In genomic region chr3:112377418-112378071, GRCh38 we compare ENCODE assay signal across 1 cellular context.
TF ChIP-seq lines count a peak whose summit lies in the region.

No MANE protein-coding gene starts in this region.

TF ChIP-seq in GM12878, 131 proteins besides CTCF, POLR2A, EP300 and RAD21:
- TF ChIP-seq, protein P1, sequence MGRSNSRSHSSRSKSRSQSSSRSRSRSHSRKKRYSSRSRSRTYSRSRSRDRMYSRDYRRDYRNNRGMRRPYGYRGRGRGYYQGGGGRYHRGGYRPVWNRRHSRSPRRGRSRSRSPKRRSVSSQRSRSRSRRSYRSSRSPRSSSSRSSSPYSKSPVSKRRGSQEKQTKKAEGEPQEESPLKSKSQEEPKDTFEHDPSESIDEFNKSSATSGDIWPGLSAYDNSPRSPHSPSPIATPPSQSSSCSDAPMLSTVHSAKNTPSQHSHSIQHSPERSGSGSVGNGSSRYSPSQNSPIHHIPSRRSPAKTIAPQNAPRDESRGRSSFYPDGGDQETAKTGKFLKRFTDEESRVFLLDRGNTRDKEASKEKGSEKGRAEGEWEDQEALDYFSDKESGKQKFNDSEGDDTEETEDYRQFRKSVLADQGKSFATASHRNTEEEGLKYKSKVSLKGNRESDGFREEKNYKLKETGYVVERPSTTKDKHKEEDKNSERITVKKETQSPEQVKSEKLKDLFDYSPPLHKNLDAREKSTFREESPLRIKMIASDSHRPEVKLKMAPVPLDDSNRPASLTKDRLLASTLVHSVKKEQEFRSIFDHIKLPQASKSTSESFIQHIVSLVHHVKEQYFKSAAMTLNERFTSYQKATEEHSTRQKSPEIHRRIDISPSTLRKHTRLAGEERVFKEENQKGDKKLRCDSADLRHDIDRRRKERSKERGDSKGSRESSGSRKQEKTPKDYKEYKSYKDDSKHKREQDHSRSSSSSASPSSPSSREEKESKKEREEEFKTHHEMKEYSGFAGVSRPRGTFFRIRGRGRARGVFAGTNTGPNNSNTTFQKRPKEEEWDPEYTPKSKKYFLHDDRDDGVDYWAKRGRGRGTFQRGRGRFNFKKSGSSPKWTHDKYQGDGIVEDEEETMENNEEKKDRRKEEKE (IDR thresholded peaks at IDR 0.05): no peak
- TF ChIP-seq MTA2 (IDR thresholded peaks at IDR 0.05; ENCODE audit: low read depth) (peak; percentile 23; the same call in 1 of the 2 replicates), ZNF687 (IDR thresholded peaks at IDR 0.05) (peak; percentile 34; the same call in 1 of the 2 replicates), FOS (IDR thresholded peaks at IDR 0.05; ENCODE audit: borderline replicate concordance, extremely low read depth, insufficient read length) (no peak), NR2F1 (conservative IDR thresholded peaks at IDR 0.05) (peak; percentile 64), SIX5 (IDR thresholded peaks at IDR 0.05; ENCODE audit: low read depth, low read length, severe bottlenecking) (no peak), EZH2 (IDR thresholded peaks at IDR 0.05; ENCODE audit: borderline replicate concordance, control insufficient read depth, low read depth, low read length) (no peak), EGR1 (IDR thresholded peaks at IDR 0.05; ENCODE audit: borderline replicate concordance in 1 of 2, low read depth in 2 of 2, low read length in 2 of 2) (no peak), PAX5 (IDR thresholded peaks at IDR 0.05; ENCODE audit: borderline replicate concordance, low read depth, low read length) (no peak), MEF2B (IDR thresholded peaks at IDR 0.05; ENCODE audit: partially characterized antibody, poor library complexity, severe bottlenecking) (peak; percentile 90)
